Comparison of ENCODE assay signal across 1 cellular context in the genomic region with DNA sequence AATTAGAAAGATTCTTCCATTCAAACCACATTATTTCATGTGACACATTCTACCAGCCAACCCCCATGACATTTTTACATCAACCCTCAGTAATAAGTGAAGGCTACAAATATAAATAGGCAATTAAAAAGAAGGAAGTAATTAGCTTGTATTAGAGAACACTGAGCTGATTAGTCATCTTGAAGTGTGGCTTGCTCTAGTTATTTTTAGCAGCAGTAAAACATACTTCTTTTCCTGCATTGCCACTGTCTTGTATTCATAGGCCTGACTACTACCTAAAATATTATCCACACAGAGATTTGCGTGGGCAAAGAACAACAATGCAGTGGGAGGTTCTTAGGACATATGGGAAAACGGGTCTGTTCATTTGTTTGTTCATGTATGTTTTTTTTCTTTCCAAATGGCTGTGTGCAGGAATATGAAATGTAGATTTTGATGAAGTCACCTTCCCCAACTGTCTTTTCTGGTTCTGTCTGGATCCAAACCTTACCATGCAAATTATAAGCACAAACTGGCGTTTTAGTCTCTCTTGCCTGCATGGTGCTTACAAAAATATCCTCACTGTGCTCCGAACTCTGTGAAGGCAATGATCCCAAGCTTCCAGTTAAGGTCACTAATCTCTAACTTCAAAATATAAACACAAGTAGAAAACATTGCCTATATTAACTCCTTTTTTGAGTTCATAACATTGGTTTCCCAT.
A peak's percentile ranks its signal among the peaks of the same experiment; 100 is the strongest.
TF ChIP-seq lines count a peak whose summit lies in the region.

No MANE protein-coding gene starts in this region.

TF ChIP-seq in HCT116, 20 proteins besides CTCF, POLR2A, EP300 and RAD21 (continued from another document):
- TF ChIP-seq, protein P1, sequence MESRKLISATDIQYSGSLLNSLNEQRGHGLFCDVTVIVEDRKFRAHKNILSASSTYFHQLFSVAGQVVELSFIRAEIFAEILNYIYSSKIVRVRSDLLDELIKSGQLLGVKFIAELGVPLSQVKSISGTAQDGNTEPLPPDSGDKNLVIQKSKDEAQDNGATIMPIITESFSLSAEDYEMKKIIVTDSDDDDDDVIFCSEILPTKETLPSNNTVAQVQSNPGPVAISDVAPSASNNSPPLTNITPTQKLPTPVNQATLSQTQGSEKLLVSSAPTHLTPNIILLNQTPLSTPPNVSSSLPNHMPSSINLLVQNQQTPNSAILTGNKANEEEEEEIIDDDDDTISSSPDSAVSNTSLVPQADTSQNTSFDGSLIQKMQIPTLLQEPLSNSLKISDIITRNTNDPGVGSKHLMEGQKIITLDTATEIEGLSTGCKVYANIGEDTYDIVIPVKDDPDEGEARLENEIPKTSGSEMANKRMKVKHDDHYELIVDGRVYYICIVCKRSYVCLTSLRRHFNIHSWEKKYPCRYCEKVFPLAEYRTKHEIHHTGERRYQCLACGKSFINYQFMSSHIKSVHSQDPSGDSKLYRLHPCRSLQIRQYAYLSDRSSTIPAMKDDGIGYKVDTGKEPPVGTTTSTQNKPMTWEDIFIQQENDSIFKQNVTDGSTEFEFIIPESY (IDR thresholded peaks at IDR 0.05; ENCODE audit: extremely low read depth, insufficient replicate concordance, low read length), result no peak
- TF ChIP-seq TCF7L2 (IDR thresholded peaks at IDR 0.05; ENCODE audit: borderline replicate concordance, extremely low read depth, insufficient read depth, insufficient read length) (no peak), SRF (IDR thresholded peaks at IDR 0.05; ENCODE audit: low read depth) (peak; percentile 45; the same call in 1 of the 2 replicates), SP1 (IDR thresholded peaks at IDR 0.05; ENCODE audit: low read depth) (peak; percentile 35; the same call in 1 of the 2 replicates)
